In the genomic region with DNA sequence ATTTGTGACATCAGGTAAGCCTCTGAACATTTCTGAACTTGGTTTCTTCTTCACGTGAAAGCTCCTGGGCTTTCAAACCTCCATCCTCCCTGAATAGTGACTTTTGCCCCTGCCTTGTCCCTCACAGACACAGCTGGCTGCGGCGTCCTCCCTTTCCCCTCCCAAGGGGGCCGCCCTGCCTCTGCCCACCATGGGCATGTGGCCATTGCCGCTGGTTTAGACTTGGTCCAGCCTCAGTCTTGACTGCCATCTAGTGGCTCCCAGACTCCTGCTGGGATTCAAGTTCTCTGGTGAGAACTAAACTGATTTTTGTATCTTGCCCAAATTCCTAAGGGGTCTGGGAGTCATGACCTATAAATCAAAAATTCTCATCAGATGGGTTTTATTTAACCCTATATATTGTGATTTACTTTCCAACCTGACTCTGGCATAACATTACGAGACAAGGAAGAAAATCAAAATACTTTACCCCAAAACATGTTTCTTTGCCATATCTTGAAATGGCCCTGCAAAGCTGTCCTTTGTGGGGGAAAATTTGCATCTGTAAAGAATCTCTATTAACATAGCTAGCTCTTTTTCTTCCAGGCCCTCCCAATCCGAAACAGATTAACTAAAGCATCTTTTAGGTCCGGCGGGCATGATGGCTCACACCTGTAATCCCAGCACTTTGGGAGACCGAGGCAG, we compare ENCODE assay signal across 8 cellular contexts.
A peak's percentile ranks its signal among the peaks of the same experiment; 100 is the strongest.
DNase-seq lines count a peak whose midpoint lies in the region; ATAC-seq and TF ChIP-seq lines count a peak whose summit lies in the region.
"Not testable (repeated sequence)": the region's sequence is repeated elsewhere in the genome, so short reads cannot be mapped to it uniquely, and the experiment has no call there.

No MANE protein-coding gene starts in this region.

- H3K9me3 Mint-ChIP-seq in activated naive CD8-positive, alpha-beta T cell treated with anti-CD3 and anti-CD28 coated beads, Interleukin-2, amount 10 ng/mL, durations not matched to agents 7 days and 5 days; mesothelial cell of epicardium; stimulated activated naive B cell treated with anti-CD40 and anti-IgM and Interleukin-4, amounts not matched to agents 10 μg/mL and 1 μg/mL and 100 μg/mL, for 72 hours: not testable (repeated sequence)

- peak; percentile 68 for DNase-seq in COR-L47 (lab: John Stamatoyannopoulos, UW)
- peak; percentile 38 for DNase-seq in HK-2 (ENCODE audit: unreplicated experiment)
- DNase-seq in NCI-H345 (lab: John Stamatoyannopoulos, UW), result peak; percentile 70
- DNase-seq in T-helper 22 cell (ENCODE audit: low read depth), result peak; percentile 13
- peak; percentile 49 for DNase-seq in activated naive CD8-positive, alpha-beta T cell treated with anti-CD3 and anti-CD28 coated beads, Interleukin-2, amount 10 ng/mL, durations not matched to agents 7 days and 5 days
- peak; percentile 68 for DNase-seq in fibroblast of pulmonary artery (ENCODE audit: low read depth)
- DNase-seq in mesothelial cell of epicardium (ENCODE audit: low spot score in 2 of 2, unreplicated experiment in 2 of 2), result peak; percentile 40 to 63
- DNase-seq in stimulated activated naive B cell treated with anti-CD40 and anti-IgM and Interleukin-4, amounts not matched to agents 10 μg/mL and 1 μg/mL and 100 μg/mL, for 72 hours, result peak; percentile 32

- H3K4me3 Mint-ChIP-seq in activated naive CD8-positive, alpha-beta T cell treated with anti-CD3 and anti-CD28 coated beads, Interleukin-2, amount 10 ng/mL, durations not matched to agents 7 days and 5 days; mesothelial cell of epicardium; stimulated activated naive B cell treated with anti-CD40 and anti-IgM and Interleukin-4, amounts not matched to agents 10 μg/mL and 1 μg/mL and 100 μg/mL, for 72 hours: not testable (repeated sequence)

- not testable (repeated sequence) for H3K4me3 ChIP-seq in fibroblast of pulmonary artery (replicated peaks; ENCODE audit: low read depth, low read length)

- peaks cover 31% of the 10 kb centered on the region for H3K27me3 Mint-ChIP-seq in activated naive CD8-positive, alpha-beta T cell treated with anti-CD3 and anti-CD28 coated beads, Interleukin-2, amount 10 ng/mL, durations not matched to agents 7 days and 5 days
- peaks cover 61% of the 10 kb centered on the region for H3K27me3 Mint-ChIP-seq in mesothelial cell of epicardium (ENCODE audit: low read depth)
- H3K27me3 Mint-ChIP-seq in stimulated activated naive B cell treated with anti-CD40 and anti-IgM and Interleukin-4, amounts not matched to agents 10 μg/mL and 1 μg/mL and 100 μg/mL, for 72 hours, result peaks cover 24 to 25% of the 10 kb centered on the region in 2 donors

- peak; percentile 90 for TF ChIP-seq CTCF in fibroblast of pulmonary artery (IDR thresholded peaks at IDR 0.05; ENCODE audit: low read length, missing control alignments)
- peak; percentile 36 for TF ChIP-seq CTCF in mesothelial cell of epicardium (IDR thresholded peaks at IDR 0.05; ENCODE audit: unreplicated experiment)

- H3K36me3 Mint-ChIP-seq in activated naive CD8-positive, alpha-beta T cell treated with anti-CD3 and anti-CD28 coated beads, Interleukin-2, amount 10 ng/mL, durations not matched to agents 7 days and 5 days; mesothelial cell of epicardium; stimulated activated naive B cell treated with anti-CD40 and anti-IgM and Interleukin-4, amounts not matched to agents 10 μg/mL and 1 μg/mL and 100 μg/mL, for 72 hours: not testable (repeated sequence)

- not testable (repeated sequence) for H3K4me1 Mint-ChIP-seq in activated naive CD8-positive, alpha-beta T cell treated with anti-CD3 and anti-CD28 coated beads, Interleukin-2, amount 10 ng/mL, durations not matched to agents 7 days and 5 days; mesothelial cell of epicardium; stimulated activated naive B cell treated with anti-CD40 and anti-IgM and Interleukin-4, amounts not matched to agents 10 μg/mL and 1 μg/mL and 100 μg/mL, for 72 hours

- POLR2A ChIA-PET in activated naive CD8-positive, alpha-beta T cell treated with anti-CD3 and anti-CD28 coated beads, Interleukin-2, amount 10 ng/mL, durations not matched to agents 7 days and 5 days (lab: Charles Lee), result not testable (repeated sequence)

- H3K27ac Mint-ChIP-seq in activated naive CD8-positive, alpha-beta T cell treated with anti-CD3 and anti-CD28 coated beads, Interleukin-2, amount 10 ng/mL, durations not matched to agents 7 days and 5 days; mesothelial cell of epicardium; stimulated activated naive B cell treated with anti-CD40 and anti-IgM and Interleukin-4, amounts not matched to agents 10 μg/mL and 1 μg/mL and 100 μg/mL, for 72 hours: not testable (repeated sequence)

- ATAC-seq in activated naive CD8-positive, alpha-beta T cell treated with anti-CD3 and anti-CD28 coated beads, Interleukin-2, amount 10 ng/mL, durations not matched to agents 7 days and 5 days (ENCODE audit: low read depth), result peak; percentile 63
- ATAC-seq in stimulated activated naive B cell treated with anti-CD40 and anti-IgM and Interleukin-4, amounts not matched to agents 10 μg/mL and 1 μg/mL and 100 μg/mL, for 72 hours (replicated peaks), result peak; percentile 85 to 93

Comparison
In these comparisons a context has a peak if more than half of its experiments do, and no peak if none do; other contexts are left out.
1. DNase-seq: peak in every context shown above with its lines; median percentile 70 in NCI-H345; 68 in COR-L47; 68 in fibroblast of pulmonary artery; 52 in mesothelial cell of epicardium; 49 in activated naive CD8-positive, alpha-beta T cell treated with anti-CD3 and anti-CD28 coated beads, Interleukin-2, amount 10 ng/mL, durations not matched to agents 7 days and 5 days; 38 in HK-2; 32 in stimulated activated naive B cell treated with anti-CD40 and anti-IgM and Interleukin-4, amounts not matched to agents 10 μg/mL and 1 μg/mL and 100 μg/mL, for 72 hours; 13 in T-helper 22 cell.